In the genomic region with DNA sequence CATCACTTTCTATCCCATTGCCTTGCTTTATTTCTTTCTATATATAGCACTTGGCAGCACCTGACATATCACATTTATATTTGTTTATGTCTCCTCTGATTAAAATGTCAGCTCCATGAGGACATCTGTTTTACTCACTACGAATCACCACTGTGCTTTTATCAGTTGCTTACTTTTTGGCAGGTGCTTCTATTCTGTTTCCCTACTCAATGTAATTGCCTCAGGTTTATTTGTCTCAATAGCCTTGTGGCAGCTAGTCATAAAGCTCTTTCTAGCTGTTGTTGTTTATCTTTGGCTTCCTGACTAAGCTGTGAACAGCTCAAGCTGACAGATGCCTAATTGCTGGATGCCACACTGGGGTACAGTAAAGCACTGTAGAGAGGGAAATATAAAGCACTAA, we compare ENCODE assay signal across 12 cellular contexts.
DNase-seq lines count a peak whose midpoint lies in the region; ATAC-seq and TF ChIP-seq lines count a peak whose summit lies in the region.
"Had no signal": no experiment of that assay in that cellular context is flagged by ENCODE, and none has a peak within 500 bp of the region (broad histone marks: within the 10 kb centered on the region; RNA-seq: fewer than 3 reads in every experiment).

No MANE protein-coding gene starts in this region.

- peak; percentile 41 to 59 for ATAC-seq in activated CD4-positive, CD25-positive, alpha-beta regulatory T cell treated with anti-CD3 and anti-CD28 coated beads, Interleukin-2, amount 50 U/mL, for 24 hours
- ATAC-seq in mucosa of descending colon (peak; percentile 79), esophagus mucosa (no peak), GM18498 (IDR thresholded peaks at IDR 0.05; ENCODE audit: unreplicated experiment) (no peak)
- ATAC-seq in activated naive CD4-positive, alpha-beta T cell treated with anti-CD3 and anti-CD28 coated beads, Interleukin-2, amount 50 U/mL, for 72 hours: no peak

- TF ChIP-seq CTCF in mucosa of descending colon (IDR thresholded peaks at IDR 0.05): no peak

- H3K4me1 ChIP-seq in mucosa of descending colon (ENCODE audit: low read depth): peaks cover 11% of the 10 kb centered on the region

- intact Hi-C loops in mucosa of descending colon (cut with DNase I, micrococcal nuclease): loop anchor here in 1 of 2 donors (10.0 kb wide), 1 partner anchor 50 kb away; no protein-coding TSS in a partner anchor

- H3K9me3 ChIP-seq in mucosa of descending colon: no peaks in the 10 kb centered on the region

- peaks cover 10 to 14% of the 10 kb centered on the region in 2 donors for H3K36me3 Mint-ChIP-seq in activated naive CD4-positive, alpha-beta T cell treated with anti-CD3 and anti-CD28 coated beads, Interleukin-2, amount 50 U/mL, for 72 hours

- peak overlapping the region in 1 of 2 donors; percentile 3 for H3K27ac Mint-ChIP-seq in activated naive CD4-positive, alpha-beta T cell treated with anti-CD3 and anti-CD28 coated beads, Interleukin-2, amount 50 U/mL, for 72 hours

- DNase-seq in activated CD4-positive, CD25-positive, alpha-beta regulatory T cell treated with anti-CD3 and anti-CD28 coated beads, Interleukin-2, amount 50 U/mL, for 72 hours: no peak
- DNase-seq in NCI-H1694 (lab: John Stamatoyannopoulos, UW) (peak; percentile 77), SHP77 (lab: John Stamatoyannopoulos, UW) (peak; percentile 56 to 71), mucosa of descending colon (no peak)
- DNase-seq in activated naive CD4-positive, alpha-beta T cell treated with anti-CD3 and anti-CD28 coated beads, Interleukin-2, amount 50 U/mL, for 72 hours (ENCODE audit: low spot score in 2 of 2): no peak
- DNase-seq: EL, H7, kidney glomerular epithelial cell, NCI-H524 had no signal

- H3K36me3 ChIP-seq in mucosa of descending colon (ENCODE audit: low read depth): peaks cover 7% of the 10 kb centered on the region

- no peaks in the 10 kb centered on the region for H3K9me3 Mint-ChIP-seq in activated naive CD4-positive, alpha-beta T cell treated with anti-CD3 and anti-CD28 coated beads, Interleukin-2, amount 50 U/mL, for 72 hours

- H3K4me3 ChIP-seq in mucosa of descending colon: no peak overlapping the region

Comparison
In these comparisons a context has a peak if more than half of its experiments do, and no peak if none do; other contexts are left out.
1. ATAC-seq: peak in activated CD4-positive, CD25-positive, alpha-beta regulatory T cell treated with anti-CD3 and anti-CD28 coated beads, Interleukin-2, amount 50 U/mL, for 24 hours (2 of 2) and mucosa of descending colon (single experiment); none in esophagus mucosa (single experiment), activated naive CD4-positive, alpha-beta T cell treated with anti-CD3 and anti-CD28 coated beads, Interleukin-2, amount 50 U/mL, for 72 hours (0 of 2) and GM18498 (single experiment).
2. DNase-seq: peak in NCI-H1694 (single experiment) and SHP77 (2 of 2); none in activated CD4-positive, CD25-positive, alpha-beta regulatory T cell treated with anti-CD3 and anti-CD28 coated beads, Interleukin-2, amount 50 U/mL, for 72 hours (single experiment), mucosa of descending colon (0 of 3) and activated naive CD4-positive, alpha-beta T cell treated with anti-CD3 and anti-CD28 coated beads, Interleukin-2, amount 50 U/mL, for 72 hours (0 of 2).